18 cellular contexts compared by ENCODE assay signal in genomic region chr3:138241061-138241460, GRCh38. TPM values are rescaled to one million over a fixed set of nuclear protein-coding genes. Genes with fewer than 3 reads are reported as not detected.
DNase-seq lines count a peak whose midpoint lies in the region; FAIRE-seq and TF ChIP-seq lines count a peak whose summit lies in the region.
"Had no signal": no experiment of that assay in that cellular context is flagged by ENCODE, and none has a peak within 500 bp of the region (broad histone marks: within the 10 kb centered on the region; RNA-seq: fewer than 3 reads in every experiment).

No MANE protein-coding gene starts in this region.

- no peaks in the 10 kb centered on the region for H3K79me2 ChIP-seq in hepatocyte

- H3K9ac ChIP-seq in mesenchymal stem cell (ENCODE audit: low read length): peak overlapping the region; percentile 45

- no peak overlapping the region for H2BK12ac ChIP-seq in mesenchymal stem cell (ENCODE audit: low read length in 2 of 2)

- no peak overlapping the region for H2BK5ac ChIP-seq in mesenchymal stem cell (ENCODE audit: low read depth, low read length, poor library complexity, severe bottlenecking)

- TF ChIP-seq CTCF in bronchial epithelial cell (IDR thresholded peaks at IDR 0.05; ENCODE audit: insufficient read depth, low read length, severe bottlenecking): no peak
- no peak for TF ChIP-seq CTCF in hepatocyte (IDR thresholded peaks at IDR 0.05; ENCODE audit: poor library complexity)

- TF ChIP-seq POLR2A in GM12891 (IDR thresholded peaks at IDR 0.05; ENCODE audit: low read depth, low read length): no peak

- DNase-seq in ELR (ENCODE audit: low read depth) (peak; percentile 57), M059J (ENCODE audit: low read depth) (peak; percentile 80), bronchial epithelial cell (ENCODE audit: low read depth) (peak; percentile 55), mesenchymal stem cell (no peak), GM12891 (ENCODE audit: insufficient read length, low spot score) (no peak), mucosa of gallbladder (ENCODE audit: low spot score) (no peak), T-helper 9 cell (no peak), hepatocyte (ENCODE audit: low spot score) (no peak)
- DNase-seq: ACHN, C1 segment of cervical spinal cord, EL, NCI-H1092 treated with DMSO at 0.1 percent for 48 hours, NCI-H1694, NCI-H2107, SHP77 had no signal

- no peaks in the 10 kb centered on the region for H4K20me1 ChIP-seq in hepatocyte (ENCODE audit: insufficient read depth, poor library complexity, severe bottlenecking)

- H2BK15ac ChIP-seq in mesenchymal stem cell (ENCODE audit: low read depth, poor library complexity, severe bottlenecking): no peak overlapping the region

- peaks cover 1% of the 10 kb centered on the region for H3K79me1 ChIP-seq in mesenchymal stem cell (replicated peaks; ENCODE audit: low read length, poor library complexity, severe bottlenecking)

- H3K4me2 ChIP-seq in mesenchymal stem cell (ENCODE audit: low read length, poor library complexity, severe bottlenecking) (no peak overlapping the region), hepatocyte (no peak overlapping the region)

- no peak overlapping the region for H3K23ac ChIP-seq in mesenchymal stem cell (ENCODE audit: low read length in 2 of 2)

- no peaks in the 10 kb centered on the region for H3K9me3 ChIP-seq in mesenchymal stem cell (ENCODE audit: control insufficient read depth, low read length)
- H3K9me3 ChIP-seq in hepatocyte (ENCODE audit: low read depth): no peaks in the 10 kb centered on the region

- H3K36me3 ChIP-seq in bronchial epithelial cell (ENCODE audit: control insufficient read depth, insufficient read depth, low read length) (peaks cover 2% of the 10 kb centered on the region), mesenchymal stem cell (ENCODE audit: control insufficient read depth in 1 of 2, insufficient read depth in 2 of 2, low read depth in 1 of 2, low read length in 2 of 2) (peaks cover 7 to 92% of the 10 kb centered on the region in 2 experiments), hepatocyte (replicated peaks; ENCODE audit: insufficient read depth, low read depth) (no peaks in the 10 kb centered on the region)

- FAIRE-seq in bronchial epithelial cell (lab: Jason Lieb, UNC) (no peak), GM12891 (lab: Jason Lieb, UNC) (no peak)
- FAIRE-seq: GM18507, HTR-8/SVneo, K562 had no signal

- no peak overlapping the region for H2AFZ ChIP-seq in mesenchymal stem cell (ENCODE audit: low read depth, low read length)
- no peak overlapping the region for H2AFZ ChIP-seq in hepatocyte

- no peak overlapping the region for H3K4me3 ChIP-seq in bronchial epithelial cell (ENCODE audit: low read depth, low read length)
- H3K4me3 ChIP-seq in mesenchymal stem cell (ENCODE audit: insufficient read depth in 1 of 2, low read depth in 1 of 2, low read length in 2 of 2): no peak overlapping the region
- H3K4me3 ChIP-seq in hepatocyte: no peak overlapping the region
- H3K4me3 ChIP-seq: K562 had no signal

- H3K18ac ChIP-seq in mesenchymal stem cell (ENCODE audit: low read depth in 1 of 2, low read length in 2 of 2): no peak overlapping the region

- H4K91ac ChIP-seq in mesenchymal stem cell (ENCODE audit: low read length): no peak overlapping the region

- no CpG with 5 or more reads among the region's 1 CpG for WGBS in mesenchymal stem cell
- WGBS in hepatocyte (ENCODE audit: low lambda C conversion rate, missing lambda C conversion rate): 100% methylated on average over 1 of the region's 1 CpG

- H3K14ac ChIP-seq in mesenchymal stem cell (ENCODE audit: low read length in 2 of 2): no peak overlapping the region

- H2AK5ac ChIP-seq in mesenchymal stem cell (ENCODE audit: low read length, severe bottlenecking): no peak overlapping the region

- no peak overlapping the region for H4K8ac ChIP-seq in mesenchymal stem cell (ENCODE audit: low read length)

- no peaks in the 10 kb centered on the region for H3K9me2 ChIP-seq in hepatocyte (replicated peaks; ENCODE audit: insufficient read depth)

- H3K4ac ChIP-seq in mesenchymal stem cell (ENCODE audit: low read depth in 1 of 2, low read length in 2 of 2): no peak overlapping the region

- no peak overlapping the region for H2BK120ac ChIP-seq in mesenchymal stem cell (ENCODE audit: low read depth, low read length)

- H3K4me1 ChIP-seq in mesenchymal stem cell (ENCODE audit: control insufficient read depth, insufficient read depth, low read depth, low read length): no peaks in the 10 kb centered on the region
- H3K4me1 ChIP-seq in hepatocyte (ENCODE audit: insufficient read depth): no peaks in the 10 kb centered on the region

- H3K27me3 ChIP-seq in bronchial epithelial cell (ENCODE audit: control insufficient read depth, insufficient read depth, low read length) (no peaks in the 10 kb centered on the region), mesenchymal stem cell (ENCODE audit: control insufficient read depth in 1 of 2, insufficient read depth in 1 of 2, low read length in 2 of 2) (no peaks in the 10 kb centered on the region), hepatocyte (no peaks in the 10 kb centered on the region)

- H3K27ac ChIP-seq in mesenchymal stem cell (ENCODE audit: low read length, poor library complexity, severe bottlenecking) (no peak overlapping the region), hepatocyte (no peak overlapping the region)

TF ChIP-seq in GM12891, 5 proteins besides CTCF, POLR2A, EP300 and RAD21:
- TF ChIP-seq POLR2AphosphoS5 (IDR thresholded peaks at IDR 0.05; ENCODE audit: low read depth, low read length) (no peak), POU2F2 (IDR thresholded peaks at IDR 0.05; ENCODE audit: low read depth, low read length) (no peak), TAF1 (IDR thresholded peaks at IDR 0.05; ENCODE audit: low read depth, low read length) (no peak), PAX5 (IDR thresholded peaks at IDR 0.05; ENCODE audit: insufficient read depth, low read length, severe bottlenecking) (no peak), SPI1 (IDR thresholded peaks at IDR 0.05; ENCODE audit: low read depth, low read length) (no peak)

RNA-seq across cellular contexts. Expression of gene ARMC8, which starts 54.0 kb away (rescaled TPM):
- total RNA-seq in M059J (2014; rRNA removed; shearing (Covaris generic)): 47.9 and 53.1 TPM in 2 replicates
- total RNA-seq in bronchial epithelial cell (29.5 and 33.0 TPM in 2 replicates), mucosa of gallbladder (40.8 TPM), hepatocyte (47.0 and 52.4 TPM in 2 replicates)
- polyA plus RNA-seq in mesenchymal stem cell (2013, experiment 1 of 2): 33.1 TPM
- polyA plus RNA-seq in mesenchymal stem cell (2013, experiment 2 of 2): 30.9 TPM
- 16.1 TPM for polyA plus RNA-seq in GM12891 (2012; ENCODE audit: low read depth, missing spikeins)
- polyA plus RNA-seq in hepatocyte: 44.0 and 46.4 TPM in 2 replicates

Comparison
In these comparisons a context has a peak if more than half of its experiments do, and no peak if none do; other contexts are left out.
1. DNase-seq: peak in ELR (single experiment), M059J (single experiment) and bronchial epithelial cell (single experiment); none in mesenchymal stem cell (single experiment), GM12891 (single experiment), mucosa of gallbladder (single experiment), T-helper 9 cell (single experiment) and hepatocyte (single experiment).